In genomic region chr2:229511524-229511923, GRCh38 we compare ENCODE assay signal across 24 cellular contexts.
"Had no signal": no experiment of that assay in that cellular context is flagged by ENCODE, and none has a peak within 500 bp of the region (broad histone marks: within the 10 kb centered on the region; RNA-seq: fewer than 3 reads in every experiment).

No MANE protein-coding gene starts in this region.

- H3K79me2 ChIP-seq: hepatocyte, parathyroid adenoma had no signal

- H3K27ac ChIP-seq: dorsolateral prefrontal cortex, foreskin keratinocyte, hepatocyte, parathyroid adenoma, prostate gland, right lobe of liver, skin epidermis, stomach, upper lobe of left lung, uterus had no signal

- H3K9ac ChIP-seq: parathyroid adenoma had no signal

- DNase-seq: cerebellar nuclear complex; cortex of kidney; dorsolateral prefrontal cortex; effector CD8-positive, alpha-beta T cell; foreskin keratinocyte; head of caudate nucleus; left colon; left ventricle myocardium superior; mesendoderm; naive thymus-derived CD4-positive, alpha-beta T cell; nephron progenitor cell; right lobe of liver; stimulated activated CD4-positive, alpha-beta T cell treated with anti-CD3 and anti-CD28 coated beads, Interleukin-2, amount 100 ng/mL, for 24 hours; stimulated activated CD4-positive, alpha-beta T cell treated with anti-CD3 and anti-CD28 coated beads, Interleukin-4, amount 100 ng/mL, for 4 hours; stimulated activated naive B cell treated with anti-CD40 and anti-IgM and Interleukin-4, amounts not matched to agents 10 μg/mL and 1 μg/mL and 100 μg/mL, for 72 hours; stomach; upper lobe of left lung; uterus had no signal

- H2AFZ ChIP-seq: hepatocyte, parathyroid adenoma had no signal

- H3K4me3 ChIP-seq: dorsolateral prefrontal cortex, hepatocyte, lung, prostate gland, right lobe of liver, skin epidermis, stomach, upper lobe of left lung, uterus had no signal

- H3K4me1 ChIP-seq: foreskin keratinocyte, parathyroid adenoma, prostate gland, right lobe of liver, stomach, upper lobe of left lung, uterus had no signal

- H3K36me3 ChIP-seq: prostate gland, right lobe of liver, stomach, upper lobe of left lung, uterus had no signal

- ATAC-seq: esophagus mucosa; foreskin keratinocyte; left colon; left ventricle myocardium superior; naive thymus-derived CD4-positive, alpha-beta T cell; right lobe of liver; stimulated activated naive B cell treated with anti-CD40 and anti-IgM and Interleukin-4, amounts not matched to agents 10 μg/mL and 1 μg/mL and 100 μg/mL, for 72 hours had no signal

- H3K9me3 ChIP-seq: prostate gland, right lobe of liver, stomach, upper lobe of left lung, uterus had no signal

- H3K27me3 ChIP-seq: dorsolateral prefrontal cortex, foreskin keratinocyte, hepatocyte, right lobe of liver, stomach, upper lobe of left lung, uterus had no signal

- H3K4me2 ChIP-seq: hepatocyte had no signal
